8 cellular contexts compared by ENCODE assay signal in genomic region chr12:42325776-42326465, GRCh38. TPM values are rescaled to one million over a fixed set of nuclear protein-coding genes. Genes with fewer than 3 reads are reported as not detected.
DNase-seq lines count a peak whose midpoint lies in the region; ATAC-seq and TF ChIP-seq lines count a peak whose summit lies in the region.

TSS of gene PPHLN1 (plus strand) at chr12:42326167. CDS start at chr12:42335903, 9,736 bp downstream.
TSS of gene ZCRB1 (minus strand) at chr12:42326094. CDS start at chr12:42324102, 1,992 bp downstream.

- H3K9me3 Mint-ChIP-seq in activated T-cell treated with anti-CD3 and anti-CD28 coated beads, Interleukin-2, amount 50 U/mL, for 4 hours, result no peaks in the 10 kb centered on the region

- no peaks in the 10 kb centered on the region for H3K27me3 Mint-ChIP-seq in activated T-cell treated with anti-CD3 and anti-CD28 coated beads, Interleukin-2, amount 50 U/mL, for 4 hours (ENCODE audit: low read depth)

- peaks cover 19% of the 10 kb centered on the region for H3K4me1 ChIP-seq in Panc1 (ENCODE audit: control insufficient read depth, insufficient read depth, low read length)
- H3K4me1 ChIP-seq in esophagus squamous epithelium, result peaks cover 14 to 53% (median 15%) of the 10 kb centered on the region in 3 donors

- H3K27ac ChIP-seq in Panc1 (ENCODE audit: low read length) (peak within 1 kb of the TSS; percentile 97), esophagus squamous epithelium (peak within 1 kb of the TSS; percentile 88 to 94 (median 93))

- intact Hi-C loops in Panc1 (cut with micrococcal nuclease; ENCODE audit: unreplicated experiment), result no loop called here
- intact Hi-C loops in esophagus squamous epithelium (cut with DNase I), result no loop called here

- in situ Hi-C loops in Panc1 (cut with HindIII; ENCODE audit: low pct_unique_long_range_greater_than_20kb, low sequenced_read_pairs), result no loop called here

- peak in 3 of 4 donors; percentile 4 to 76 (median 56) for TF ChIP-seq POLR2A in esophagus squamous epithelium (IDR thresholded peaks at IDR 0.05)

- peak within 1 kb of the TSS; percentile 99 for H3K4me3 Mint-ChIP-seq in activated T-cell treated with anti-CD3 and anti-CD28 coated beads, Interleukin-2, amount 50 U/mL, for 4 hours

- H3K4me1 Mint-ChIP-seq in activated T-cell treated with anti-CD3 and anti-CD28 coated beads, Interleukin-2, amount 50 U/mL, for 4 hours (ENCODE audit: low read depth), result peaks cover 47% of the 10 kb centered on the region

- H3K4me3 ChIP-seq in Panc1 (ENCODE audit: low read depth in 2 of 2, low read length in 2 of 2) (peak within 1 kb of the TSS; percentile 91 to 99), esophagus squamous epithelium (peak within 1 kb of the TSS; percentile 65 to 93 (median 84))

- peaks cover 12% of the 10 kb centered on the region for H3K36me3 Mint-ChIP-seq in activated T-cell treated with anti-CD3 and anti-CD28 coated beads, Interleukin-2, amount 50 U/mL, for 4 hours (ENCODE audit: insufficient read depth)

- peaks cover 15% of the 10 kb centered on the region for H3K36me3 ChIP-seq in Panc1 (ENCODE audit: control insufficient read depth, insufficient read depth, low read length)
- H3K36me3 ChIP-seq in esophagus squamous epithelium, result peaks cover 0 to 34% (median 0%) of the 10 kb centered on the region in 3 donors

- POLR2A ChIA-PET in Panc1 (lab: Charles Lee), result interaction anchor here (0.5 to 0.6 kb wide), 2 partner anchors 23 to 1688 kb away, joined by 3 to 4 read pairs; no protein-coding TSS in a partner anchor

- WGBS in esophagus squamous epithelium, 2 donors, result 0 to 1% methylated on average over 32 to 33 of the region's 50 CpGs

- ATAC-seq in GM21528 (IDR thresholded peaks at IDR 0.05; ENCODE audit: low FRiP score, unreplicated experiment) (peak; percentile 93), Panc1 (peak; percentile 98)
- peak; percentile 96 to 97 for ATAC-seq in activated T-cell treated with anti-CD3 and anti-CD28 coated beads, Interleukin-2, amount 50 U/mL, for 4 hours

- no peaks in the 10 kb centered on the region for H3K9me3 ChIP-seq in Panc1 (ENCODE audit: control insufficient read depth, insufficient read depth, low read depth, low read length)
- H3K9me3 ChIP-seq in esophagus squamous epithelium, result no peaks in the 10 kb centered on the region

- H3K27me3 ChIP-seq in Panc1 (ENCODE audit: control insufficient read depth, insufficient read depth, low read length), result no peaks in the 10 kb centered on the region
- no peaks in the 10 kb centered on the region for H3K27me3 ChIP-seq in esophagus squamous epithelium

- no TSS peak for BruUV-seq in Panc1 (replicated peaks; lab: Mats Ljungman, UMichigan)

- DNase-seq in DMS153 (lab: John Stamatoyannopoulos, UW), result peak; percentile 73
- DNase-seq in HuH-7.5 (ENCODE audit: low spot score), result peak; percentile 70
- no peak for DNase-seq in Panc1 (ENCODE audit: low read depth, low spot score)
- peak; percentile 68 for DNase-seq in activated T-cell treated with anti-CD3 and anti-CD28 coated beads, Interleukin-2, amount 50 U/mL, for 4 hours
- peak; percentile 22 for DNase-seq in esophagus squamous epithelium (lab: John Stamatoyannopoulos, UW)
- DNase-seq in myocyte (ENCODE audit: low read depth), result peak; percentile 83
- peak; percentile 59 to 73 for DNase-seq in stimulated activated CD8-positive, alpha-beta memory T cell treated with anti-CD3 and anti-CD28 coated beads, Interleukin-7, amount 100 ng/mL, for 48 hours (ENCODE audit: extremely low read depth in 1 of 2, low read depth in 1 of 2)

- no peak for TF ChIP-seq CTCF in Panc1 (IDR thresholded peaks at IDR 0.05)
- TF ChIP-seq CTCF in esophagus squamous epithelium (IDR thresholded peaks at IDR 0.05), result peak in 1 of 6 experiments; percentile 9

- CTCF ChIA-PET in Panc1 (lab: Charles Lee), result no interaction called here

RNA-seq across cellular contexts. Expression of gene PPHLN1, which starts in this region (rescaled TPM):
- total RNA-seq in Panc1 (2021; ENCODE audit: unreplicated experiment) (56.5 TPM), esophagus squamous epithelium (10 to 100 TPM; 31.2 to 59.1 (median 40.0) TPM), myocyte (60.0 and 89.6 TPM in 2 replicates)
- polyA plus RNA-seq in Panc1 (2012; ENCODE audit: insufficient read length), result 31.2 TPM
- total RNA-seq in activated T-cell treated with anti-CD3 and anti-CD28 coated beads, Interleukin-2, amount 50 U/mL, for 4 hours, result 10 to 100 TPM; 71.3 to 75.0 (median 75.0) TPM
- 42.7 TPM for polyA plus RNA-seq in myocyte (2012)

RNA-seq across cellular contexts. Expression of gene ZCRB1, which starts in this region (rescaled TPM):
- total RNA-seq in Panc1 (2021; ENCODE audit: unreplicated experiment) (68.8 TPM), esophagus squamous epithelium (10 to 100 TPM in 3 of 4 donors, 1 to 10 TPM in 1; 7.7 to 22.5 (median 17.8) TPM), myocyte (36.0 and 40.1 TPM in 2 replicates)
- 72.6 TPM for polyA plus RNA-seq in Panc1 (2012; ENCODE audit: insufficient read length)
- total RNA-seq in activated T-cell treated with anti-CD3 and anti-CD28 coated beads, Interleukin-2, amount 50 U/mL, for 4 hours, result 10 to 100 TPM; 45.4 to 62.9 (median 52.6) TPM
- polyA plus RNA-seq in myocyte (2012), result 54.7 TPM
